ENCODE assay signal across 37 cellular contexts in the genomic region with DNA sequence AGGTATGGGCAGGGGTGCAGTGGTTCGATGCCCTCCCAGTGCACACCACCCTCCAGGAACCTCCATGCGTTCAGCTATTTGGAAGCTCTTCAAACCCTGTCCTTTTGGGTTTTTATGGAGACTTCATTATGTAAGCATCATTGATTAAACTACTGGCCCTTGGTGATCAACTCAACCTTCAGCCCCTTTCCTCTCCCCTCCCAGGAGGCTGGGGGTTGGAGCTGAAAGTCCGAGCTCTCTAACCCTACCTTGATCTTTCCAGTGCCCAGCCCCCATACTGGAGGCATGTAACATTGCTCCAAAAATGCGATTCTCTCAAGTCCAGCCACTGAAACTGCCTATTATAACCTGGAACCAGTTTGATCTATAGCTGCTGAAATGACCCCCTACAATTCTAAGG.
"Had no signal": no experiment of that assay in that cellular context is flagged by ENCODE, and none has a peak within 500 bp of the region (broad histone marks: within the 10 kb centered on the region; RNA-seq: fewer than 3 reads in every experiment).

No MANE protein-coding gene starts in this region.

- H3K9me3 Mint-ChIP-seq: activated CD4-positive, alpha-beta memory T cell treated with anti-CD3 and anti-CD28 coated beads for 36 hours; activated CD4-positive, alpha-beta T cell treated with anti-CD3 and anti-CD28 coated beads, Interleukin-2, amount 10 ng/mL, durations not matched to agents 24 days and 14 days; activated CD8-positive, alpha-beta T cell treated with anti-CD3 and anti-CD28 coated beads for 36 hours; activated naive CD4-positive, alpha-beta T cell treated with anti-CD3 and anti-CD28 coated beads for 36 hours; activated naive CD4-positive, alpha-beta T cell treated with anti-CD3 and anti-CD28 coated beads, Interleukin-2, amount 50 U/mL, for 72 hours; activated naive CD8-positive, alpha-beta T cell treated with anti-CD3 and anti-CD28 coated beads for 36 hours; activated T-cell treated with anti-CD3 and anti-CD28 coated beads, Interleukin-2, amount 50 U/mL, for 4 hours; activated T-cell treated with anti-CD3 and anti-CD28 coated beads, Interleukin-2, amount 50 U/mL, for 72 hours; activated T-helper 1 cell treated with anti-CD3 and anti-CD28 coated beads, Interleukin-12 subunit alpha, Interleukin-12 subunit beta, Interleukin-2, Interleukin-4 antibody, amounts not matched to agents 30 ng/mL and 10 ng/mL and 1 ng/mL, durations not matched to agents 14 hours and 24 hours and 36 hours; activated T-helper 17 cell treated with anti-CD3 and anti-CD28 coated beads, Interleukin-2, amount 50 U/mL, for 72 hours; T-helper 1 cell treated with Interleukin-12 subunit alpha and Interleukin-12 subunit beta and Interleukin-4 antibody, amounts not matched to agents 30 μg/mL and 1 μg/mL, for 36 hours; T-helper 2 cell treated with Interferon-gamma antibody and Interleukin-4, amounts not matched to agents 5 μg/mL and 100 μg/mL, for 36 hours had no signal

- ATAC-seq: activated CD8-positive, alpha-beta T cell treated with anti-CD3 and anti-CD28 coated beads for 36 hours; activated naive CD4-positive, alpha-beta T cell treated with anti-CD3 and anti-CD28 coated beads, Interleukin-2, amount 50 U/mL, for 72 hours; activated T-cell treated with anti-CD3 and anti-CD28 coated beads, Interleukin-2, amount 50 U/mL, for 4 hours; activated T-cell treated with anti-CD3 and anti-CD28 coated beads, Interleukin-2, amount 50 U/mL, for 72 hours; activated T-helper 17 cell treated with anti-CD3 and anti-CD28 coated beads, Interleukin-2, amount 50 U/mL, for 72 hours; body of pancreas had no signal

- H3K27me3 ChIP-seq: adrenal gland, body of pancreas, brain microvascular endothelial cell, breast epithelium had no signal

- H3K27ac ChIP-seq: adrenal gland, body of pancreas, brain microvascular endothelial cell, breast epithelium, VCaP had no signal

- H3K36me3 ChIP-seq: adrenal gland, brain microvascular endothelial cell, breast epithelium had no signal

- H3K4me1 ChIP-seq: breast epithelium had no signal

- H3K9me3 ChIP-seq: adrenal gland, body of pancreas, breast epithelium had no signal

- FAIRE-seq: astrocyte, TTC549 had no signal

- H3K4me1 Mint-ChIP-seq: activated B cell treated with CpG ODN at 0.5 μM for 24 hours; activated CD4-positive, alpha-beta T cell treated with anti-CD3 and anti-CD28 coated beads, Interleukin-2, amount 10 ng/mL, durations not matched to agents 24 days and 14 days; activated naive CD8-positive, alpha-beta T cell treated with anti-CD3 and anti-CD28 coated beads for 36 hours; activated T-helper 17 cell treated with anti-CD3 and anti-CD28 coated beads, Interleukin-2, amount 50 U/mL, for 72 hours had no signal

- H3K27ac Mint-ChIP-seq: activated B cell treated with CpG ODN at 0.5 μM for 24 hours; activated CD4-positive, alpha-beta memory T cell treated with anti-CD3 and anti-CD28 coated beads for 36 hours; activated CD4-positive, alpha-beta T cell treated with anti-CD3 and anti-CD28 coated beads, Interleukin-2, amount 10 ng/mL, durations not matched to agents 24 days and 14 days; activated CD8-positive, alpha-beta T cell treated with anti-CD3 and anti-CD28 coated beads for 36 hours; activated naive CD4-positive, alpha-beta T cell treated with anti-CD3 and anti-CD28 coated beads for 36 hours; activated naive CD4-positive, alpha-beta T cell treated with anti-CD3 and anti-CD28 coated beads, Interleukin-2, amount 50 U/mL, for 72 hours; activated naive CD8-positive, alpha-beta T cell treated with anti-CD3 and anti-CD28 coated beads for 36 hours; activated T-cell treated with anti-CD3 and anti-CD28 coated beads, Interleukin-2, amount 50 U/mL, for 72 hours; activated T-helper 1 cell treated with anti-CD3 and anti-CD28 coated beads, Interleukin-12 subunit alpha, Interleukin-12 subunit beta, Interleukin-2, Interleukin-4 antibody, amounts not matched to agents 30 ng/mL and 10 ng/mL and 1 ng/mL, durations not matched to agents 14 hours and 24 hours and 36 hours; activated T-helper 17 cell treated with anti-CD3 and anti-CD28 coated beads, Interleukin-2, amount 50 U/mL, for 72 hours; T-helper 1 cell treated with Interleukin-12 subunit alpha and Interleukin-12 subunit beta and Interleukin-4 antibody, amounts not matched to agents 30 μg/mL and 1 μg/mL, for 36 hours; T-helper 2 cell treated with Interferon-gamma antibody and Interleukin-4, amounts not matched to agents 5 μg/mL and 100 μg/mL, for 36 hours had no signal

- DNase-seq: activated B cell treated with CpG ODN at 0.5 μM for 24 hours; activated CD4-positive, alpha-beta memory T cell treated with anti-CD3 and anti-CD28 coated beads for 36 hours; activated CD4-positive, alpha-beta T cell treated with anti-CD3 and anti-CD28 coated beads for 4 hours; activated CD4-positive, alpha-beta T cell treated with anti-CD3 and anti-CD28 coated beads, Interleukin-2, amount 10 ng/mL, durations not matched to agents 24 days and 14 days; activated CD4-positive, alpha-beta T cell treated with anti-CD3 and anti-CD28 coated beads, Interleukin-2, amount 50 U/mL, for 1 hour; activated CD4-positive, alpha-beta T cell treated with anti-CD3 and anti-CD28 coated beads, Interleukin-2, amount 50 U/mL, for 4 hours; activated CD4-positive, CD25-positive, alpha-beta regulatory T cell treated with anti-CD3 and anti-CD28 coated beads, Interleukin-2, amount 50 U/mL, for 72 hours; activated CD8-positive, alpha-beta memory T cell treated with anti-CD3 and anti-CD28 coated beads, Interleukin-2, amount 50 U/mL, for 4 hours; activated CD8-positive, alpha-beta T cell treated with anti-CD3 and anti-CD28 coated beads for 36 hours; activated effector memory CD4-positive, alpha-beta T cell treated with anti-CD3 and anti-CD28 coated beads, Interleukin-2, amount 50 U/mL, for 16 hours; activated gamma-delta T cell treated with Interleukin-2 at 50 U/mL for 16 hours; activated naive CD4-positive, alpha-beta T cell; activated naive CD4-positive, alpha-beta T cell treated with anti-CD3 and anti-CD28 coated beads for 36 hours; activated naive CD4-positive, alpha-beta T cell treated with anti-CD3 and anti-CD28 coated beads, Interleukin-2, amount 50 U/mL, for 16 hours; activated naive CD8-positive, alpha-beta T cell treated with anti-CD3 and anti-CD28 coated beads for 36 hours; activated T-cell treated with anti-CD3 and anti-CD28 coated beads for 4 hours; activated T-cell treated with anti-CD3 and anti-CD28 coated beads, Interleukin-2, amount 50 U/mL, for 1 hour; activated T-cell treated with anti-CD3 and anti-CD28 coated beads, Interleukin-2, amount 50 U/mL, for 4 hours; activated T-cell treated with anti-CD3 and anti-CD28 coated beads, Interleukin-2, amount 50 U/mL, for 72 hours; adrenal gland; amniotic stem cell; aorta; body of pancreas; brain microvascular endothelial cell; central memory CD4-positive, alpha-beta T cell; T-helper 1 cell; T-helper 2 cell; T-helper 9 cell had no signal

- H3K36me3 Mint-ChIP-seq: activated CD4-positive, alpha-beta memory T cell treated with anti-CD3 and anti-CD28 coated beads for 36 hours; activated naive CD4-positive, alpha-beta T cell treated with anti-CD3 and anti-CD28 coated beads, Interleukin-2, amount 50 U/mL, for 72 hours; activated naive CD8-positive, alpha-beta T cell treated with anti-CD3 and anti-CD28 coated beads for 36 hours had no signal

- H3K27me3 Mint-ChIP-seq: activated B cell treated with CpG ODN at 0.5 μM for 24 hours; activated CD4-positive, alpha-beta memory T cell treated with anti-CD3 and anti-CD28 coated beads for 36 hours; activated CD4-positive, alpha-beta T cell treated with anti-CD3 and anti-CD28 coated beads, Interleukin-2, amount 10 ng/mL, durations not matched to agents 24 days and 14 days had no signal

- H3K4me3 ChIP-seq: adrenal gland, body of pancreas, breast epithelium had no signal

- H3K4me3 Mint-ChIP-seq: activated B cell treated with CpG ODN at 0.5 μM for 24 hours; activated CD4-positive, alpha-beta memory T cell treated with anti-CD3 and anti-CD28 coated beads for 36 hours; activated CD4-positive, alpha-beta T cell treated with anti-CD3 and anti-CD28 coated beads, Interleukin-2, amount 10 ng/mL, durations not matched to agents 24 days and 14 days; activated CD8-positive, alpha-beta T cell treated with anti-CD3 and anti-CD28 coated beads for 36 hours; activated naive CD4-positive, alpha-beta T cell treated with anti-CD3 and anti-CD28 coated beads for 36 hours; activated naive CD8-positive, alpha-beta T cell treated with anti-CD3 and anti-CD28 coated beads for 36 hours; activated T-cell treated with anti-CD3 and anti-CD28 coated beads, Interleukin-2, amount 50 U/mL, for 4 hours; activated T-cell treated with anti-CD3 and anti-CD28 coated beads, Interleukin-2, amount 50 U/mL, for 72 hours; activated T-helper 1 cell treated with anti-CD3 and anti-CD28 coated beads, Interleukin-12 subunit alpha, Interleukin-12 subunit beta, Interleukin-2, Interleukin-4 antibody, amounts not matched to agents 30 ng/mL and 10 ng/mL and 1 ng/mL, durations not matched to agents 14 hours and 24 hours and 36 hours; activated T-helper 17 cell treated with anti-CD3 and anti-CD28 coated beads, Interleukin-2, amount 50 U/mL, for 72 hours; T-helper 1 cell treated with Interleukin-12 subunit alpha and Interleukin-12 subunit beta and Interleukin-4 antibody, amounts not matched to agents 30 μg/mL and 1 μg/mL, for 36 hours; T-helper 2 cell treated with Interferon-gamma antibody and Interleukin-4, amounts not matched to agents 5 μg/mL and 100 μg/mL, for 36 hours had no signal
